17 cellular contexts compared by ENCODE assay signal in the genomic region with DNA sequence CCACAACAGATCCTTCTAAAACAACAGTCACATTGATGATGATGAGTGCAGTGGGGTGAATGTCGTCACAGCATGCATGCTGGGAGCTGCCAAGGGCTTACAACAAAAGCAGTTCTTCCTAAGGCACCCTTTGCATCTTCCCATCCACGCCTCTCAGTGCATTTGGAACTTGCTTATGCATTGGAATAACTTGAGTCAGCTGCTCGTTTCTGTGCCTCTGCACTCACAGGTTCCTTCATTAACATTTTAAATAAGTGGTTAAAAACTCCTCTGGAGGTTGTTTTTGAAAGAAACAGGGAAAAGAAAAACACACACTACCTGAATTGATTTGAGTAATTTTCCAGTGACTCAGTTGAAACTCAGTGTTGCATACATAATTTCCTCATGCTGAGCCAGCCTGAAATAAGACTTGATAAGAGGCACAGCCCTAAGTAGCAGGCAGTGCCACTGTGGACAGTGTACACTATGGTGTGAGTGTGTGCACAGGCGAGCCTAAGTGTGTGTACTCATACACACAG. TPM values are rescaled to one million over a fixed set of nuclear protein-coding genes. Genes with fewer than 3 reads are reported as not detected.
DNase-seq lines count a peak whose midpoint lies in the region; ATAC-seq, FAIRE-seq and TF ChIP-seq lines count a peak whose summit lies in the region.
"Had no signal": no experiment of that assay in that cellular context is flagged by ENCODE, and none has a peak within 500 bp of the region (broad histone marks: within the 10 kb centered on the region; RNA-seq: fewer than 3 reads in every experiment).

No MANE protein-coding gene starts in this region.

- CTCF ChIA-PET in GM12878 (lab: Yijun Ruan, JAX) = no interaction called here
- CTCF ChIA-PET in Calu3 (lab: Charles Lee) = no interaction called here

- H3K36me3 Mint-ChIP-seq in Calu3 (ENCODE audit: insufficient read depth, unreplicated experiment) = peaks cover 53% of the 10 kb centered on the region
- H3K36me3 Mint-ChIP-seq in effector memory CD8-positive, alpha-beta T cell (ENCODE audit: insufficient read depth) = no peaks in the 10 kb centered on the region

- no peak for TF ChIP-seq CTCF in GM12878 (IDR thresholded peaks at IDR 0.05 in 2 of 3, conservative IDR thresholded peaks at IDR 0.05 in 1 of 3; ENCODE audit: control insufficient read depth in 2 of 3, extremely low read depth in 1 of 3, insufficient read depth in 1 of 3, low read depth in 3 of 3, low read length in 3 of 3)
- no peak for TF ChIP-seq CTCF in Calu3 (IDR thresholded peaks at IDR 0.05; ENCODE audit: unreplicated experiment)

- TF ChIP-seq POLR2A in GM12878 (IDR thresholded peaks at IDR 0.05; ENCODE audit: low read depth, low read length) = no peak

- peak overlapping the region; percentile 54 for H3K27ac ChIP-seq in GM12878 (ENCODE audit: control insufficient read depth, insufficient read depth)
- H3K27ac ChIP-seq: cardiac muscle cell had no signal

- RAD21 ChIA-PET in GM12878 (lab: Charles Lee; ENCODE audit: unreplicated experiment) = no interaction called here

- no peaks in the 10 kb centered on the region for H4K20me1 ChIP-seq in GM12878 (ENCODE audit: control insufficient read depth, insufficient read depth)

- WGBS in GM12878 (ENCODE audit: insufficient coverage, insufficient replicate concordance, low lambda C conversion rate, missing lambda C conversion rate) = 21% methylated on average over 4 of the region's 4 CpGs

- H3K36me3 ChIP-seq in GM12878 (ENCODE audit: control insufficient read depth in 2 of 2, insufficient read depth in 2 of 2, low read length in 1 of 2) = peaks cover 0 to 2% of the 10 kb centered on the region in 2 experiments; a peak in 1 of 4 replicates
- H3K36me3 ChIP-seq: cardiac muscle cell had no signal

- no peak for TF ChIP-seq EP300 in GM12878 (IDR thresholded peaks at IDR 0.05; ENCODE audit: borderline replicate concordance in 1 of 2, control insufficient read depth in 1 of 2, low read depth in 2 of 2, low read length in 2 of 2)

- DNase-seq in G401 (ENCODE audit: low spot score) (peak; percentile 74), GM12878 (ENCODE audit: low read depth, low spot score) (no peak), left lobe of liver (ENCODE audit: low spot score) (no peak), Calu3 (no peak)
- no peak for DNase-seq in effector memory CD8-positive, alpha-beta T cell
- DNase-seq: activated gamma-delta T cell treated with Interleukin-2 at 50 U/mL for 16 hours, MM.1S, mucosa of descending colon had no signal

- peaks cover 15% of the 10 kb centered on the region for H3K4me1 Mint-ChIP-seq in Calu3 (ENCODE audit: low read depth, unreplicated experiment)
- peaks cover 0 to 2% of the 10 kb centered on the region in 2 donors for H3K4me1 Mint-ChIP-seq in effector memory CD8-positive, alpha-beta T cell (ENCODE audit: low read depth in 2 of 2)

- no peaks in the 10 kb centered on the region for H3K9me3 ChIP-seq in GM12878 (replicated peaks; ENCODE audit: control insufficient read depth, insufficient read depth, low read length)
- H3K9me3 ChIP-seq: mucosa of descending colon had no signal

- H3K27me3 Mint-ChIP-seq in Calu3 (ENCODE audit: unreplicated experiment) = no peaks in the 10 kb centered on the region
- peaks cover 0 to 20% of the 10 kb centered on the region in 2 donors for H3K27me3 Mint-ChIP-seq in effector memory CD8-positive, alpha-beta T cell
- H3K27me3 Mint-ChIP-seq: activated CD8-positive, alpha-beta T cell treated with anti-CD3 and anti-CD28 coated beads for 36 hours had no signal

- SMC1A ChIA-PET in GM12878 (lab: Charles Lee; ENCODE audit: uncharacterized antibody, unreplicated experiment) = no interaction called here

- H3K27me3 ChIP-seq in GM12878 (replicated peaks in 1 of 2; ENCODE audit: control insufficient read depth in 2 of 2, insufficient read depth in 2 of 2, low read length in 1 of 2) = no peaks in the 10 kb centered on the region
- H3K27me3 ChIP-seq: cardiac muscle cell had no signal

- peaks cover 15% of the 10 kb centered on the region for H3K4me1 ChIP-seq in GM12878 (ENCODE audit: control insufficient read depth, insufficient read depth, low read length)

- no TSS peak for BruUV-seq in GM12878 (replicated peaks; lab: Mats Ljungman, UMichigan)
- BruUV-seq in Calu3 (replicated peaks; lab: Mats Ljungman, UMichigan) = no TSS peak

- H3K9me3 Mint-ChIP-seq in Calu3 (ENCODE audit: low read depth, unreplicated experiment) = no peaks in the 10 kb centered on the region
- H3K9me3 Mint-ChIP-seq in effector memory CD8-positive, alpha-beta T cell = no peaks in the 10 kb centered on the region
- H3K9me3 Mint-ChIP-seq: GM23338 had no signal

- FAIRE-seq in GM12878 (lab: Jason Lieb, UNC) = no peak
- FAIRE-seq: islet of Langerhans had no signal

- peaks cover 36% of the 10 kb centered on the region for H3K79me2 ChIP-seq in GM12878 (ENCODE audit: control insufficient read depth, insufficient read depth, low read length)

- ATAC-seq in GM18909 (IDR thresholded peaks at IDR 0.05; ENCODE audit: poor library complexity, unreplicated experiment) (peak; percentile 13), HG03045 (IDR thresholded peaks at IDR 0.05; ENCODE audit: unreplicated experiment) (peak; percentile 12), GM12878 (peak; percentile 37), left lobe of liver (no peak), HG02973 (IDR thresholded peaks at IDR 0.05; ENCODE audit: unreplicated experiment) (no peak)
- no peak for ATAC-seq in effector memory CD8-positive, alpha-beta T cell (replicated peaks)
- ATAC-seq: GM23338, mucosa of descending colon had no signal

- intact Hi-C loops in GM12878 (cut with micrococcal nuclease; ENCODE audit: unreplicated experiment) = no loop called here
- intact Hi-C loops in Calu3 (cut with micrococcal nuclease; ENCODE audit: unreplicated experiment) = no loop called here

- H3K9ac ChIP-seq in GM12878 (ENCODE audit: control insufficient read depth, insufficient read depth, low read length) = no peak overlapping the region

- H3K27ac Mint-ChIP-seq in Calu3 (ENCODE audit: unreplicated experiment) = no peak overlapping the region
- no peak overlapping the region for H3K27ac Mint-ChIP-seq in effector memory CD8-positive, alpha-beta T cell
- H3K27ac Mint-ChIP-seq: activated CD8-positive, alpha-beta T cell treated with anti-CD3 and anti-CD28 coated beads for 36 hours; GM23338 had no signal

- H2AFZ ChIP-seq in GM12878 (ENCODE audit: control insufficient read depth, low read depth, low read length) = no peak overlapping the region; the same call in none of the 2 replicates
- H2AFZ ChIP-seq: GM23338 had no signal

- POLR2A ChIA-PET in GM12878 (lab: Charles Lee) = no interaction called here

- in situ Hi-C loops in G401 (cut with HindIII; ENCODE audit: low sequenced_read_pairs) (no loop called here), GM12878 (cut with MboI) (no loop called here)

- peak overlapping the region; percentile 66 for H3K4me2 ChIP-seq in GM12878 (ENCODE audit: control insufficient read depth, insufficient read depth)
- H3K4me2 ChIP-seq: GM23338 had no signal

- TF ChIP-seq RAD21 in GM12878 (IDR thresholded peaks at IDR 0.05; ENCODE audit: insufficient read depth, low read depth, low read length) = no peak

- H3K4me3 ChIP-seq in GM12878 = peak overlapping the region; percentile 20; the same call in 1 of the 2 replicates
- H3K4me3 ChIP-seq: cardiac muscle cell, GM23338, mucosa of descending colon had no signal

- H3K4me3 Mint-ChIP-seq in Calu3 (ENCODE audit: low read depth, unreplicated experiment) = no peak overlapping the region
- no peak overlapping the region for H3K4me3 Mint-ChIP-seq in effector memory CD8-positive, alpha-beta T cell
- H3K4me3 Mint-ChIP-seq: activated CD8-positive, alpha-beta T cell treated with anti-CD3 and anti-CD28 coated beads for 36 hours; GM23338 had no signal

TF ChIP-seq in GM12878, 131 proteins besides CTCF, POLR2A, EP300 and RAD21:
- TF ChIP-seq ATF7 (IDR thresholded peaks at IDR 0.05; ENCODE audit: low read depth) (no peak), MTA3 (IDR thresholded peaks at IDR 0.05; ENCODE audit: borderline replicate concordance, low read length) (0 out of 2 replicates have a peak, but pooled peaks have one; percentile 17)
- TF ChIP-seq, protein P1, sequence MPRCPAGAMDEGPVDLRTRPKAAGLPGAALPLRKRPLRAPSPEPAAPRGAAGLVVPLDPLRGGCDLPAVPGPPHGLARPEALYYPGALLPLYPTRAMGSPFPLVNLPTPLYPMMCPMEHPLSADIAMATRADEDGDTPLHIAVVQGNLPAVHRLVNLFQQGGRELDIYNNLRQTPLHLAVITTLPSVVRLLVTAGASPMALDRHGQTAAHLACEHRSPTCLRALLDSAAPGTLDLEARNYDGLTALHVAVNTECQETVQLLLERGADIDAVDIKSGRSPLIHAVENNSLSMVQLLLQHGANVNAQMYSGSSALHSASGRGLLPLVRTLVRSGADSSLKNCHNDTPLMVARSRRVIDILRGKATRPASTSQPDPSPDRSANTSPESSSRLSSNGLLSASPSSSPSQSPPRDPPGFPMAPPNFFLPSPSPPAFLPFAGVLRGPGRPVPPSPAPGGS (IDR thresholded peaks at IDR 0.05; ENCODE audit: borderline replicate concordance, insufficient read depth, low read depth, low read length, poor library complexity, severe bottlenecking) = peak; percentile 62

RNA-seq across cellular contexts. Expression of a gene that starts 46.8 kb away (rescaled TPM):
- total RNA-seq in G401 (2014; rRNA removed; shearing (Covaris generic)) = 2.4 and 4.2 TPM in 2 replicates
- total RNA-seq in GM12878 (2013; cell fraction: nucleolus; rRNA removed) = not detected in 2 replicates
- total RNA-seq in GM12878 (2014; rRNA removed) (not detected in 2 replicates), GM12878 (2014; rRNA removed; fragmentation: Illumina TruSeq; extraction: Trizol) (not detected in 2 replicates), GM12878 (2021) (not detected in 2 replicates), left lobe of liver (not detected), Calu3 (2022) (not detected in 2 replicates)
- polyA plus RNA-seq in GM12878 (2011; ENCODE audit: low read depth) = not detected
- polyA plus RNA-seq in GM12878 (2011; rRNA removed) (not detected in 2 replicates), GM12878 (2014; fragmentation: Illumina TruSeq; extraction: Trizol) (not detected in 2 replicates), GM12878 (2014; fragmentation: Nextera tagmentation; extraction: Ambion mirVana) (not detected), GM12878 (2014; rRNA removed) (0.05 TPM in 1 of 2 replicates, not detected in the other), GM12878 (2016; fragmentation: Nextera tagmentation; extraction: Ambion mirVana) (not detected)
- polyA plus RNA-seq in GM12878 (2011; cell fraction: cytosol; rRNA removed) = not detected in 2 replicates
- not detected in 2 replicates for polyA plus RNA-seq in GM12878 (2011; cell fraction: nucleus; rRNA removed)
- not detected in 2 replicates for polyA plus RNA-seq in GM12878 (2012)
- not detected in 2 replicates for polyA minus RNA-seq in GM12878 (2011; rRNA and poly(A)+ RNA removed)
- not detected in 2 replicates for polyA minus RNA-seq in GM12878 (2011; cell fraction: cytosol; rRNA and poly(A)+ RNA removed)
- polyA minus RNA-seq in GM12878 (2011; cell fraction: nucleus; rRNA and poly(A)+ RNA removed) = not detected in 2 replicates
- total RNA-seq: activated CD8-positive, alpha-beta T cell treated with anti-CD3 and anti-CD28 coated beads for 36 hours; cardiac muscle cell; mucosa of descending colon; posterior vena cava; ureter had no signal
- polyA plus RNA-seq: cardiac muscle cell had no signal

Comparison
In these comparisons a context has a peak if more than half of its experiments do, and no peak if none do; other contexts are left out.
1. ATAC-seq: peak in GM18909 (single experiment), HG03045 (single experiment) and GM12878 (single experiment); none in left lobe of liver (single experiment), HG02973 (single experiment) and effector memory CD8-positive, alpha-beta T cell (single experiment).